8 cellular contexts compared by ENCODE assay signal in the genomic region with DNA sequence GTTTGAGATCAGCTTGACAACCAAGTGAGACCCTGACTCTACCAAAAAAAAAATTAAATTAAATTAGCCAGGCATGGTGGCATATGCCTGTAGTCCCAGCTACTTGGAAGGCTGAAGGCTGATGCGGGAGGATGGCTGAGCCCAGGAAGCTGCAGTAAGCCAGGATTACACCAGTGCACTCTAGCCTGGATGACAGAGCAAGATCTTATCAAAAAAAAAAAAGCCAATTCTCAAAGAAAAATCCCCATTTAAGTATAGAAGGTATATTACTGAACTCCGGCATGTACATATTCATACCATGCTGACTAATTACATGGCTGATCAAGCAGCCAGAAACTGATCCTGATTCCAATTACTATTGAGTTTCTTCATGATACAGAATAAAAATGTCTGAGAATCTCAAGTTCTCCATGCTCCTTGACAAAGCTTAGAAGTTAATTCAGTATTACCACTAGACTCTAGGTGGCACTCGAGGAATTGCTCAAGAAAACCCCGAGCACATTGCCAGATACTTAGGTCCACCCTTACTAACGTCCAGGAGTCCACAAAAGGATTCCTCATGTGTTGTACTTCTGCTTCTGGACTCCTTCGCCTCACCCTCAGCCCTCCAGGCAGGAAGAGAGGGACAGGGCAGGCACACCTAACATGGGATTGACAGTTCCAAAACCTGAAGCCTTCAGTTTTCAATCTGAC.
DNase-seq lines count a peak whose midpoint lies in the region; ATAC-seq and TF ChIP-seq lines count a peak whose summit lies in the region.

No MANE protein-coding gene starts in this region.

- ATAC-seq in GM21360 (IDR thresholded peaks at IDR 0.05; ENCODE audit: unreplicated experiment) = peak; percentile 89
- no peak for ATAC-seq in GM21526 (IDR thresholded peaks at IDR 0.05; ENCODE audit: low FRiP score, unreplicated experiment)

- peak; percentile 65 for TF ChIP-seq RAD21 in SK-N-SH (IDR thresholded peaks at IDR 0.05; ENCODE audit: low read length)

- H3K9ac ChIP-seq in SK-N-SH = no peak overlapping the region

- H3K9me3 ChIP-seq in SK-N-SH = no peaks in the 10 kb centered on the region

- DNase-seq in DMS114 treated with DMSO at 0.1 percent for 48 hours (lab: John Stamatoyannopoulos, UW; ENCODE audit: unreplicated experiment) (peak; percentile 77), HK-2 (ENCODE audit: unreplicated experiment) (peak; percentile 39), SK-N-SH (peak; percentile 30), foreskin fibroblast (peak; percentile 80 to 90), pulmonary artery endothelial cell (ENCODE audit: low read depth, low spot score) (peak; percentile 69), posterior cingulate gyrus (no peak)

- H3F3A ChIP-seq in SK-N-SH (replicated peaks; ENCODE audit: insufficient read depth) = peaks cover 6% of the 10 kb centered on the region

- H3K27ac ChIP-seq in SK-N-SH (ENCODE audit: low read depth in 2 of 2, low read length in 1 of 2) = peak overlapping the region in 1 of 2 experiments; percentile 62; a peak in 2 of 4 replicates

- TF ChIP-seq CTCF in SK-N-SH (IDR thresholded peaks at IDR 0.05) = peak; percentile 66
- peak; percentile 60 for TF ChIP-seq CTCF in foreskin fibroblast (IDR thresholded peaks at IDR 0.05; ENCODE audit: low read depth, low read length)

- intact Hi-C loops in posterior cingulate gyrus (cut with DNase I) = loop anchor here (5.0 kb wide), 1 partner anchor 361 kb away; no protein-coding TSS in a partner anchor

- H3K4me1 ChIP-seq in SK-N-SH (ENCODE audit: control insufficient read depth in 1 of 2, insufficient read depth in 2 of 2, low read depth in 1 of 2, low read length in 1 of 2) = peaks cover 2 to 12% of the 10 kb centered on the region in 2 experiments; a peak in 2 of 4 replicates

- POLR2A ChIA-PET in SK-N-SH (lab: Yijun Ruan, JAX) = no interaction called here

- no peaks in the 10 kb centered on the region for H3K9me2 ChIP-seq in SK-N-SH

- CTCF ChIA-PET in SK-N-SH (lab: Yijun Ruan, JAX) = interaction anchor here (0.9 to 1.9 kb wide), 6 partner anchors 9 to 361 kb away, joined by 3 to 5 read pairs (median 4); no protein-coding TSS in a partner anchor

- no peaks in the 10 kb centered on the region for H3K36me3 ChIP-seq in SK-N-SH (replicated peaks in 1 of 2; ENCODE audit: control insufficient read depth in 1 of 2, insufficient read depth in 2 of 2, low read length in 1 of 2)

- peaks cover 26% of the 10 kb centered on the region; the same call in 1 of the 2 replicates for H4K20me1 ChIP-seq in SK-N-SH (ENCODE audit: insufficient read depth)

- WGBS in SK-N-SH (ENCODE audit: low lambda C conversion rate) = 35% methylated on average over 4 of the region's 6 CpGs

- peaks cover 44% of the 10 kb centered on the region; the same call in 1 of the 2 replicates for H3K79me2 ChIP-seq in SK-N-SH (ENCODE audit: insufficient read depth)

- H3K27me3 ChIP-seq in SK-N-SH (ENCODE audit: insufficient read depth) = no peaks in the 10 kb centered on the region

- H3K4me3 ChIP-seq in SK-N-SH (ENCODE audit: low read depth in 2 of 2, low read length in 1 of 2) (no peak overlapping the region), foreskin fibroblast (ENCODE audit: low read depth in 1 of 2, low read length in 2 of 2) (no peak overlapping the region)

- no peak for TF ChIP-seq EP300 in SK-N-SH (IDR thresholded peaks at IDR 0.05; ENCODE audit: borderline replicate concordance in 1 of 2, low read depth in 1 of 2, low read length in 1 of 2)

- H3K4me2 ChIP-seq in SK-N-SH = no peak overlapping the region

- H2AFZ ChIP-seq in SK-N-SH (ENCODE audit: low read depth) = no peak overlapping the region

TF ChIP-seq in SK-N-SH, 30 proteins besides CTCF, POLR2A, EP300 and RAD21:
- TF ChIP-seq, protein P1, sequence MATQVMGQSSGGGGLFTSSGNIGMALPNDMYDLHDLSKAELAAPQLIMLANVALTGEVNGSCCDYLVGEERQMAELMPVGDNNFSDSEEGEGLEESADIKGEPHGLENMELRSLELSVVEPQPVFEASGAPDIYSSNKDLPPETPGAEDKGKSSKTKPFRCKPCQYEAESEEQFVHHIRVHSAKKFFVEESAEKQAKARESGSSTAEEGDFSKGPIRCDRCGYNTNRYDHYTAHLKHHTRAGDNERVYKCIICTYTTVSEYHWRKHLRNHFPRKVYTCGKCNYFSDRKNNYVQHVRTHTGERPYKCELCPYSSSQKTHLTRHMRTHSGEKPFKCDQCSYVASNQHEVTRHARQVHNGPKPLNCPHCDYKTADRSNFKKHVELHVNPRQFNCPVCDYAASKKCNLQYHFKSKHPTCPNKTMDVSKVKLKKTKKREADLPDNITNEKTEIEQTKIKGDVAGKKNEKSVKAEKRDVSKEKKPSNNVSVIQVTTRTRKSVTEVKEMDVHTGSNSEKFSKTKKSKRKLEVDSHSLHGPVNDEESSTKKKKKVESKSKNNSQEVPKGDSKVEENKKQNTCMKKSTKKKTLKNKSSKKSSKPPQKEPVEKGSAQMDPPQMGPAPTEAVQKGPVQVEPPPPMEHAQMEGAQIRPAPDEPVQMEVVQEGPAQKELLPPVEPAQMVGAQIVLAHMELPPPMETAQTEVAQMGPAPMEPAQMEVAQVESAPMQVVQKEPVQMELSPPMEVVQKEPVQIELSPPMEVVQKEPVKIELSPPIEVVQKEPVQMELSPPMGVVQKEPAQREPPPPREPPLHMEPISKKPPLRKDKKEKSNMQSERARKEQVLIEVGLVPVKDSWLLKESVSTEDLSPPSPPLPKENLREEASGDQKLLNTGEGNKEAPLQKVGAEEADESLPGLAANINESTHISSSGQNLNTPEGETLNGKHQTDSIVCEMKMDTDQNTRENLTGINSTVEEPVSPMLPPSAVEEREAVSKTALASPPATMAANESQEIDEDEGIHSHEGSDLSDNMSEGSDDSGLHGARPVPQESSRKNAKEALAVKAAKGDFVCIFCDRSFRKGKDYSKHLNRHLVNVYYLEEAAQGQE (IDR thresholded peaks at IDR 0.05; ENCODE audit: low read depth, low read length) = no peak
- TF ChIP-seq EZH2phosphoT487 (IDR thresholded peaks at IDR 0.05; ENCODE audit: borderline replicate concordance, low read depth) (no peak), SMC3 (IDR thresholded peaks at IDR 0.05; ENCODE audit: low read depth, low read length) (peak; percentile 50), POLR2AphosphoS5 (IDR thresholded peaks at IDR 0.05; ENCODE audit: low read depth, low read length) (no peak)
TF ChIP-seq in SK-N-SH: peak in this region for 1.

Comparison
In these comparisons a context has a peak if more than half of its experiments do, and no peak if none do; other contexts are left out.
1. DNase-seq: peak in DMS114 treated with DMSO at 0.1 percent for 48 hours (single experiment), HK-2 (single experiment), SK-N-SH (single experiment), foreskin fibroblast (2 of 2) and pulmonary artery endothelial cell (single experiment); none in posterior cingulate gyrus (0 of 10).